In the genomic region with DNA sequence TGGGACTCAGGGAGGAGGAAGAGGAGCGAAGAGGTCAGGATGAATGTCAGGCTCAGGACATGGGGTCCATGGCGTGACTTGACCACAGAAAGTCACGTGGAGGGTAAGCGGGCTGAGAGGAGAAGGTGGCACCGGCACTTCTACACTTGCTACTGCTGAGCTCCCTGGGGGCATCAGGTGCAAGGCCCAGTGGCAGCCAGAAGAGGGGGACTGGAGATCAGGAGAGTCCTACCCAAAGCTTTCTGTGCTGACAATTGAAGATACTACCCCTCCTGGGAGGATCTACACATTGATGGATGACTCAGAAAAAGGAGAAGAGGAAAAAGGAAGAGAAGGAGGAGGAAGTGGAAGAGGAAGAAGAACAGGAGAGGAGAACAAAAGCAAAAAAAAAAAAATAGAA, we compare ENCODE assay signal across 14 cellular contexts. TPM values are rescaled to one million over a fixed set of nuclear protein-coding genes. Genes with fewer than 3 reads are reported as not detected.
DNase-seq lines count a peak whose midpoint lies in the region; ATAC-seq and TF ChIP-seq lines count a peak whose summit lies in the region.
"Had no signal": no experiment of that assay in that cellular context is flagged by ENCODE, and none has a peak within 500 bp of the region (broad histone marks: within the 10 kb centered on the region; RNA-seq: fewer than 3 reads in every experiment).

No MANE protein-coding gene starts in this region.

- peaks cover 14% of the 10 kb centered on the region for H3K4me1 Mint-ChIP-seq in activated naive CD4-positive, alpha-beta T cell treated with anti-CD3 and anti-CD28 coated beads, Interleukin-2, amount 50 U/mL, for 24 hours
- peaks cover 5% of the 10 kb centered on the region for H3K4me1 Mint-ChIP-seq in activated T-helper 17 cell treated with anti-CD3 and anti-CD28 coated beads, Interleukin-2, amount 50 U/mL, for 72 hours
- H3K4me1 Mint-ChIP-seq in stimulated activated effector memory CD8-positive, alpha-beta T cell treated with anti-CD3 and anti-CD28 coated beads, Interleukin-12 subunit alpha, Interleukin-12 subunit beta, amount 100 ng/mL, for 72 hours, result peaks cover 26% of the 10 kb centered on the region

- ATAC-seq in activated T-helper 17 cell treated with anti-CD3 and anti-CD28 coated beads, Interleukin-2, amount 50 U/mL, for 72 hours (replicated peaks), result no peak
- ATAC-seq in stimulated activated effector memory CD8-positive, alpha-beta T cell treated with anti-CD3 and anti-CD28 coated beads, Interleukin-12 subunit alpha, Interleukin-12 subunit beta, amount 100 ng/mL, for 72 hours, result no peak
- ATAC-seq in gastroesophageal sphincter, result no peak
- ATAC-seq: CD8-positive, alpha-beta T cell had no signal

- intact Hi-C loops in prostate gland (cut with DNase I), result no loop called here

- H3K36me3 Mint-ChIP-seq in activated naive CD4-positive, alpha-beta T cell treated with anti-CD3 and anti-CD28 coated beads, Interleukin-2, amount 50 U/mL, for 24 hours, result no peaks in the 10 kb centered on the region
- H3K36me3 Mint-ChIP-seq in activated T-helper 17 cell treated with anti-CD3 and anti-CD28 coated beads, Interleukin-2, amount 50 U/mL, for 72 hours (ENCODE audit: low read depth), result no peaks in the 10 kb centered on the region
- H3K36me3 Mint-ChIP-seq in stimulated activated effector memory CD8-positive, alpha-beta T cell treated with anti-CD3 and anti-CD28 coated beads, Interleukin-12 subunit alpha, Interleukin-12 subunit beta, amount 100 ng/mL, for 72 hours, result no peaks in the 10 kb centered on the region
- H3K36me3 Mint-ChIP-seq: CD8-positive, alpha-beta T cell had no signal

- H3K4me1 ChIP-seq in Loucy (ENCODE audit: insufficient read depth, low read length, poor library complexity, severe bottlenecking) (peaks cover 10% of the 10 kb centered on the region), prostate gland (replicated peaks) (peaks cover 5% of the 10 kb centered on the region), gastroesophageal sphincter (peaks cover 0 to 14% (median 0%) of the 10 kb centered on the region in 3 donors)
- H3K4me1 ChIP-seq: Peyer's patch had no signal

- no peaks in the 10 kb centered on the region for H3K79me2 ChIP-seq in Loucy (ENCODE audit: insufficient read depth, low read length)

- TF ChIP-seq CTCF in Loucy (conservative IDR thresholded peaks at IDR 0.05; ENCODE audit: low read length) (peak; percentile 50), prostate gland (IDR thresholded peaks at IDR 0.05) (no peak), gastroesophageal sphincter (IDR thresholded peaks at IDR 0.05) (no peak)

- H3K36me3 ChIP-seq in Loucy (ENCODE audit: insufficient read depth, low read length), result no peaks in the 10 kb centered on the region
- H3K36me3 ChIP-seq in prostate gland, result no peaks in the 10 kb centered on the region
- peaks cover 0 to 6% of the 10 kb centered on the region in 2 donors for H3K36me3 ChIP-seq in gastroesophageal sphincter
- H3K36me3 ChIP-seq: Peyer's patch had no signal

- no peak overlapping the region for H3K9ac ChIP-seq in Loucy (ENCODE audit: low read depth, low read length, poor library complexity, severe bottlenecking)

- H3K4me3 Mint-ChIP-seq in activated naive CD4-positive, alpha-beta T cell treated with anti-CD3 and anti-CD28 coated beads, Interleukin-2, amount 50 U/mL, for 24 hours, result peak overlapping the region; percentile 33
- H3K4me3 Mint-ChIP-seq in activated T-helper 17 cell treated with anti-CD3 and anti-CD28 coated beads, Interleukin-2, amount 50 U/mL, for 72 hours, result no peak overlapping the region
- no peak overlapping the region for H3K4me3 Mint-ChIP-seq in stimulated activated effector memory CD8-positive, alpha-beta T cell treated with anti-CD3 and anti-CD28 coated beads, Interleukin-12 subunit alpha, Interleukin-12 subunit beta, amount 100 ng/mL, for 72 hours
- H3K4me3 Mint-ChIP-seq: CD8-positive, alpha-beta T cell; nephron progenitor cell had no signal

- TF ChIP-seq EP300 in gastroesophageal sphincter (IDR thresholded peaks at IDR 0.05), result no peak

- no peaks in the 10 kb centered on the region for H3K9me3 Mint-ChIP-seq in activated naive CD4-positive, alpha-beta T cell treated with anti-CD3 and anti-CD28 coated beads, Interleukin-2, amount 50 U/mL, for 24 hours
- H3K9me3 Mint-ChIP-seq in activated T-helper 17 cell treated with anti-CD3 and anti-CD28 coated beads, Interleukin-2, amount 50 U/mL, for 72 hours, result no peaks in the 10 kb centered on the region
- H3K9me3 Mint-ChIP-seq in stimulated activated effector memory CD8-positive, alpha-beta T cell treated with anti-CD3 and anti-CD28 coated beads, Interleukin-12 subunit alpha, Interleukin-12 subunit beta, amount 100 ng/mL, for 72 hours, result no peaks in the 10 kb centered on the region
- H3K9me3 Mint-ChIP-seq: CD8-positive, alpha-beta T cell; nephron progenitor cell had no signal

- no peak for DNase-seq in activated naive CD4-positive, alpha-beta T cell (lab: John Stamatoyannopoulos, UW)
- no peak for DNase-seq in stimulated activated effector memory CD8-positive, alpha-beta T cell treated with anti-CD3 and anti-CD28 coated beads, Interleukin-12 subunit alpha, Interleukin-12 subunit beta, amount 100 ng/mL, for 72 hours (ENCODE audit: low spot score in 2 of 2)
- no peak for DNase-seq in prostate gland (ENCODE audit: low spot score)
- DNase-seq in amniotic stem cell (lab: John Stamatoyannopoulos, UW), result no peak
- DNase-seq: activated CD4-positive, alpha-beta T cell treated with anti-CD3 and anti-CD28 coated beads, Interleukin-2, amount 50 U/mL, for 1 hour; CD8-positive, alpha-beta T cell; erythroblast; NCI-H1092 treated with DMSO at 0.1 percent for 48 hours; nephron progenitor cell; Peyer's patch had no signal

- WGBS in prostate gland, result 91% methylated on average over 5 of the region's 5 CpGs
- WGBS in gastroesophageal sphincter (ENCODE audit: low coverage in 1 of 2), 2 donors, result 20 to 86% methylated on average over 1 to 5 of the region's 5 CpGs

- H3K27ac Mint-ChIP-seq in activated naive CD4-positive, alpha-beta T cell treated with anti-CD3 and anti-CD28 coated beads, Interleukin-2, amount 50 U/mL, for 24 hours, result peak overlapping the region; percentile 89
- peak overlapping the region; percentile 70 for H3K27ac Mint-ChIP-seq in activated T-helper 17 cell treated with anti-CD3 and anti-CD28 coated beads, Interleukin-2, amount 50 U/mL, for 72 hours
- H3K27ac Mint-ChIP-seq in stimulated activated effector memory CD8-positive, alpha-beta T cell treated with anti-CD3 and anti-CD28 coated beads, Interleukin-12 subunit alpha, Interleukin-12 subunit beta, amount 100 ng/mL, for 72 hours, result peak overlapping the region; percentile 54
- H3K27ac Mint-ChIP-seq: CD8-positive, alpha-beta T cell; nephron progenitor cell had no signal

- H3K27me3 ChIP-seq in Loucy (ENCODE audit: insufficient read depth, low read length, poor library complexity, severe bottlenecking), result no peaks in the 10 kb centered on the region
- no peaks in the 10 kb centered on the region for H3K27me3 ChIP-seq in prostate gland (replicated peaks; ENCODE audit: insufficient read depth)
- H3K27me3 ChIP-seq in gastroesophageal sphincter, result no peaks in the 10 kb centered on the region
- H3K27me3 ChIP-seq: Peyer's patch had no signal

- H2AFZ ChIP-seq in Loucy (ENCODE audit: low read length), result no peak overlapping the region

- no peaks in the 10 kb centered on the region for H3K9me3 ChIP-seq in Loucy (ENCODE audit: insufficient read depth, low read depth, low read length)
- no peaks in the 10 kb centered on the region for H3K9me3 ChIP-seq in prostate gland
- no peaks in the 10 kb centered on the region for H3K9me3 ChIP-seq in gastroesophageal sphincter
- H3K9me3 ChIP-seq: Peyer's patch had no signal

- H3K27ac ChIP-seq in prostate gland, result no peak overlapping the region
- H3K27ac ChIP-seq in gastroesophageal sphincter, result no peak overlapping the region
- H3K27ac ChIP-seq: Peyer's patch had no signal

- no peaks in the 10 kb centered on the region for H3K9me2 ChIP-seq in Loucy (replicated peaks; ENCODE audit: low read depth, low read length)

- H4K20me1 ChIP-seq in Loucy (ENCODE audit: insufficient read depth, low read length, poor library complexity, severe bottlenecking), result no peaks in the 10 kb centered on the region

- H3K4me3 ChIP-seq in Loucy (ENCODE audit: low read length, poor library complexity, severe bottlenecking) (no peak overlapping the region), prostate gland (no peak overlapping the region), gastroesophageal sphincter (no peak overlapping the region)
- H3K4me3 ChIP-seq: Peyer's patch had no signal

- H3K4me2 ChIP-seq in Loucy (ENCODE audit: low read depth, low read length, poor library complexity, severe bottlenecking), result no peak overlapping the region

- H3K27me3 Mint-ChIP-seq in activated naive CD4-positive, alpha-beta T cell treated with anti-CD3 and anti-CD28 coated beads, Interleukin-2, amount 50 U/mL, for 24 hours, result no peaks in the 10 kb centered on the region
- no peaks in the 10 kb centered on the region for H3K27me3 Mint-ChIP-seq in activated T-helper 17 cell treated with anti-CD3 and anti-CD28 coated beads, Interleukin-2, amount 50 U/mL, for 72 hours

- TF ChIP-seq POLR2A in prostate gland (IDR thresholded peaks at IDR 0.05), result no peak
- TF ChIP-seq POLR2A in gastroesophageal sphincter (IDR thresholded peaks at IDR 0.05), result no peak

- H3F3A ChIP-seq in Loucy (ENCODE audit: low read depth), result no peaks in the 10 kb centered on the region

RNA-seq across cellular contexts. Expression of a gene that starts 41.3 kb away (rescaled TPM):
- 1 to 10 TPM; 2.3 to 3.0 TPM for total RNA-seq in activated T-helper 17 cell treated with anti-CD3 and anti-CD28 coated beads, Interleukin-2, amount 50 U/mL, for 72 hours
- total RNA-seq in prostate gland, result 10 to 100 TPM; 53.5 to 59.9 TPM
- total RNA-seq in gastroesophageal sphincter, result 10 to 100 TPM in 3 of 4 donors, 1 to 10 TPM in 1; 2.6 to 12.3 (median 10.2) TPM

Comparison
In these comparisons a context has a peak if more than half of its experiments do, and no peak if none do; other contexts are left out.
1. RNA of a gene that starts 41.3 kb away (total RNA-seq): 53.5 to 59.9 TPM in prostate gland; 2.6 to 12.3 TPM in gastroesophageal sphincter and 2.3 to 3.0 TPM in activated T-helper 17 cell treated with anti-CD3 and anti-CD28 coated beads, Interleukin-2, amount 50 U/mL, for 72 hours; every median in the first group is over 4 times any median in the second.
2. Peak in every context shown above with its lines, with median percentiles within 50 percentile points of each other: H3K27ac Mint-ChIP-seq.